ENCODE assay signal across 11 cellular contexts in genomic region chr1:207627496-207627895, GRCh38. TPM values are rescaled to one million over a fixed set of nuclear protein-coding genes. Genes with fewer than 3 reads are reported as not detected.
"Had no signal": no experiment of that assay in that cellular context is flagged by ENCODE, and none has a peak within 500 bp of the region (broad histone marks: within the 10 kb centered on the region; RNA-seq: fewer than 3 reads in every experiment).

No MANE protein-coding gene starts in this region.

- H3K4me3 Mint-ChIP-seq: GM23338, H9, HFFc6 had no signal

- H2AFZ ChIP-seq: GM23248, GM23338 had no signal

- H3K4me1 ChIP-seq: HAP-1 had no signal

- H3K4me2 ChIP-seq: GM23338 had no signal

- H3K9me3 Mint-ChIP-seq: HFFc6 had no signal

- FAIRE-seq: H54 had no signal

- H3K27ac Mint-ChIP-seq: GM23338, HFFc6 had no signal

- H3K27ac ChIP-seq: GM23248 had no signal

- ATAC-seq: GM23338, HCT116 had no signal

- H3K4me3 ChIP-seq: GM23248, GM23338, HAP-1 had no signal

- H3K36me3 ChIP-seq: HAP-1 had no signal

- DNase-seq: GM23248, GOT3, H7, H9, HCEC 1CT, HFFc6 had no signal

- H3K9me3 ChIP-seq: HAP-1 had no signal

- H3K9ac ChIP-seq: GM23248 had no signal

RNA-seq across cellular contexts. Expression of gene CR1L, which starts 17.4 kb away (rescaled TPM):
- total RNA-seq: GM23248, H4, H7, HFFc6 had no signal
- polyA plus RNA-seq: GM23248 had no signal
